Comparison of ENCODE assay signal across 22 cellular contexts in the genomic region with DNA sequence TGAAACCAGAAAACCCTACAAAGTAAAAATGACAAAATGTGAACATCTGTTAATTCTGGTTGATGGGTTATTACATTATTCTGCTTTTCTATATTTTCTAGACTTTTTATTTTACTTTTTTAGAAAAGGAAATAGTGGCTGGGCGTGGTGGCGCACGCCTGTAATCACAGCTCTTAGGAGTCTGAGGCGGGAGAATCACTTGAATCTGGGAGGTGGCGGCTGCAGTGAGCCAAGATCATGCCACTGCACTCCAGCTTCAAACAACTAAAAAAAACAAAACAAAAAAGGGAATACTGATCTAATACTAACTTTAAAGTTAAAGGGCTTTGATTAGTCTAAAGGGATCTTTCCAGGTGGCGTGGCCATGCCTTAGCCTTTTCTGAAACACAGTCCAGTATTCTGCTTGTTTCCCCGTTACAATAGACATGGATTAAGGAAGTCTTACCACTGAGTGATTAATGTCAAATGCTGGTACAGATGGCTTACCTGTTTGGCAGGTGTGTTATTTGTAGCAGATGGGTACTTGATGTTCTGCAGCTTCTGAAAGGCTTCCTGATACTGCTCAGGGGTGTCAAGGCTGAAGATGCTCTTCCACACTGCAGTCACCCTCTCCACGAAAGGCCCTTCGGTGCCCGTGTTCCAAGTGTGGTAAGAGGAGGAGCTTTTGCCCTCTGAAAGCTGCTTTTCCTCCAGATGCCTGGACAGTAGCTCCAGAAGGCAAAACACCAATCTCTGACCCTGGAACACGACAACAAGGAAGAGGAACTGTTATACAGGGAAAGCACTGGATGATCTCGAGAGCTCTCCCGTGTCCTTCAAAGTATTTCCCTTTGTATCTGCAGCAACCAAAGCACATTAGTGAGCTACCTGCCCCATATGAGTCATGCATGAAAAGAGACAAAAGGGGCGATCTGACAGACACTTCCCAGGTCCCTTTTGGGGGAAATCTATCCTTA. TPM values are rescaled to one million over a fixed set of nuclear protein-coding genes. Genes with fewer than 3 reads are reported as not detected.
"Had no signal": no experiment of that assay in that cellular context is flagged by ENCODE, and none has a peak within 500 bp of the region (broad histone marks: within the 10 kb centered on the region; RNA-seq: fewer than 3 reads in every experiment).

No MANE protein-coding gene starts in this region.

- H3K36me3 ChIP-seq: uterus had no signal

- ATAC-seq: activated CD8-positive, alpha-beta T cell treated with anti-CD3 and anti-CD28 coated beads, Interleukin-2, amount 10 ng/mL, durations not matched to agents 7 days and 5 days; activated T-cell treated with anti-CD3 and anti-CD28 coated beads, Interleukin-2, amount 50 U/mL, for 4 hours; left cardiac atrium; lower lobe of right lung had no signal

- H3K9me3 Mint-ChIP-seq: activated T-cell treated with anti-CD3 and anti-CD28 coated beads, Interleukin-2, amount 50 U/mL, for 4 hours; nephron had no signal

- H3K4me2 ChIP-seq: hepatocyte had no signal

- DNase-seq: activated CD4-positive, alpha-beta T cell treated with anti-CD3 and anti-CD28 coated beads for 48 hours; activated CD4-positive, CD25-positive, alpha-beta regulatory T cell; activated CD8-positive, alpha-beta T cell treated with anti-CD3 and anti-CD28 coated beads, Interleukin-2, amount 10 ng/mL, durations not matched to agents 7 days and 5 days; activated effector memory CD4-positive, alpha-beta T cell treated with anti-CD3 and anti-CD28 coated beads, Interleukin-2, amount 50 U/mL, for 16 hours; activated naive CD4-positive, alpha-beta T cell treated with anti-CD3 and anti-CD28 coated beads, Interleukin-2, amount 50 U/mL, for 16 hours; activated T-cell treated with anti-CD3 and anti-CD28 coated beads, Interleukin-2, amount 50 U/mL, for 4 hours; adrenal gland; dermis blood vessel endothelial cell; effector memory CD4-positive, alpha-beta T cell; foreskin fibroblast; left cardiac atrium; lower lobe of right lung; nucleus accumbens; sigmoid colon; stimulated activated naive CD4-positive, alpha-beta T cell treated with Interleukin-2 at 50 U/mL for 16 hours; substantia nigra; T1000; uterus had no signal

- H3K4me1 ChIP-seq: adrenal gland, sigmoid colon, uterus had no signal

- FAIRE-seq: bronchial epithelial cell had no signal

- H3K79me2 ChIP-seq: hepatocyte had no signal

- H3K4me1 Mint-ChIP-seq: nephron had no signal

- H2AFZ ChIP-seq: hepatocyte had no signal

- H3K4me3 Mint-ChIP-seq: activated CD8-positive, alpha-beta T cell treated with anti-CD3 and anti-CD28 coated beads, Interleukin-2, amount 10 ng/mL, durations not matched to agents 7 days and 5 days; activated T-cell treated with anti-CD3 and anti-CD28 coated beads, Interleukin-2, amount 50 U/mL, for 4 hours; nephron had no signal

- H3K9me3 ChIP-seq: adrenal gland, lower lobe of right lung, sigmoid colon, tibial nerve, uterus had no signal

- H3K4me3 ChIP-seq: adrenal gland, hepatocyte, lower lobe of right lung, sigmoid colon, tibial nerve, uterus had no signal

- H3K27ac ChIP-seq: adrenal gland, hepatocyte, lower lobe of right lung, sigmoid colon, uterus had no signal

- H3K27ac Mint-ChIP-seq: activated CD8-positive, alpha-beta T cell treated with anti-CD3 and anti-CD28 coated beads, Interleukin-2, amount 10 ng/mL, durations not matched to agents 7 days and 5 days; nephron had no signal

- H3K27me3 ChIP-seq: adrenal gland, hepatocyte, sigmoid colon, tibial nerve, uterus had no signal

RNA-seq across cellular contexts. Expression of gene FAXDC2, which starts 45.5 kb away (rescaled TPM):
- total RNA-seq: activated CD8-positive, alpha-beta T cell treated with anti-CD3 and anti-CD28 coated beads, Interleukin-2, amount 10 ng/mL, durations not matched to agents 7 days and 5 days had no signal
